Comparison of ENCODE assay signal across 1 cellular context in genomic region chr15:64500695-64501395, GRCh38.
TF ChIP-seq lines count a peak whose summit lies in the region.

No MANE protein-coding gene starts in this region.

TF ChIP-seq in SK-N-SH, 30 proteins besides CTCF, POLR2A, EP300 and RAD21 (continued from another document):
- TF ChIP-seq SMC3 (IDR thresholded peaks at IDR 0.05; ENCODE audit: low read depth, low read length) (peak; percentile 12; the same call in 1 of the 2 replicates), GABPA (IDR thresholded peaks at IDR 0.05; ENCODE audit: low read depth) (no peak), PBX3 (IDR thresholded peaks at IDR 0.05) (no peak), YY1 (IDR thresholded peaks at IDR 0.05; ENCODE audit: low read depth) (no peak), RFX5 (IDR thresholded peaks at IDR 0.05; ENCODE audit: low read length) (no peak), REST (IDR thresholded peaks at IDR 0.05; ENCODE audit: low read depth, low read length) (no peak), MEF2A (IDR thresholded peaks at IDR 0.05; ENCODE audit: borderline replicate concordance, low read depth) (no peak), RCOR1 (IDR thresholded peaks at IDR 0.05; ENCODE audit: low read length) (peak; percentile 39; the same call in 1 of the 2 replicates), USF1 (IDR thresholded peaks at IDR 0.05; ENCODE audit: borderline replicate concordance, low read depth) (no peak), MXI1 (IDR thresholded peaks at IDR 0.05; ENCODE audit: low read depth, low read length) (peak; percentile 57; the same call in 1 of the 2 replicates), FOSL2 (IDR thresholded peaks at IDR 0.05; ENCODE audit: borderline replicate concordance, low read depth) (no peak), EZH2phosphoT487 (IDR thresholded peaks at IDR 0.05; ENCODE audit: borderline replicate concordance, low read depth) (no peak), NRF1 (IDR thresholded peaks at IDR 0.05; ENCODE audit: low read depth, low read length) (no peak), NFIC (IDR thresholded peaks at IDR 0.05; ENCODE audit: borderline replicate concordance) (no peak), FOXJ3 (CRISPR knock-in tag; IDR thresholded peaks at IDR 0.05) (peak; percentile 55; the same call in 1 of the 2 replicates), TCF12 (IDR thresholded peaks at IDR 0.05) (no peak), USF2 (IDR thresholded peaks at IDR 0.05; ENCODE audit: borderline replicate concordance, low read depth, low read length) (no peak), TAF1 (IDR thresholded peaks at IDR 0.05; ENCODE audit: borderline replicate concordance, low read depth, low read length) (no peak), SIN3A (IDR thresholded peaks at IDR 0.05; ENCODE audit: borderline replicate concordance, low read depth, low read length) (no peak), FOXM1 (IDR thresholded peaks at IDR 0.05; ENCODE audit: low read depth) (no peak)
TF ChIP-seq in SK-N-SH: peak in this region for 4.
